ENCODE assay signal across 25 cellular contexts in genomic region chr1:14549897-14550635, GRCh38.
DNase-seq lines count a peak whose midpoint lies in the region; ATAC-seq and TF ChIP-seq lines count a peak whose summit lies in the region.
"Had no signal": no experiment of that assay in that cellular context is flagged by ENCODE, and none has a peak within 500 bp of the region (broad histone marks: within the 10 kb centered on the region; RNA-seq: fewer than 3 reads in every experiment).

No MANE protein-coding gene starts in this region.

- peak; percentile 7 for TF ChIP-seq CTCF in epithelial cell of esophagus (IDR thresholded peaks at IDR 0.05; ENCODE audit: insufficient read depth, low read depth, low read length, missing control alignments)

- no peak for ATAC-seq in HG03108 (IDR thresholded peaks at IDR 0.05; ENCODE audit: unreplicated experiment)
- ATAC-seq: gastroesophageal sphincter; naive thymus-derived CD8-positive, alpha-beta T cell; Panc1 had no signal

- peak; percentile 54 for DNase-seq in DMS79 treated with DMSO at 0.1 percent for 48 hours (lab: John Stamatoyannopoulos, UW)
- peak; percentile 74 for DNase-seq in NCI-H1105 treated with DMSO at 0.1 percent for 48 hours (lab: John Stamatoyannopoulos, UW)
- DNase-seq in NCI-H748 (lab: John Stamatoyannopoulos, UW; ENCODE audit: unreplicated experiment): peak; percentile 66
- no peak for DNase-seq in epithelial cell of esophagus (ENCODE audit: low read depth)
- DNase-seq in NCI-H69 (lab: John Stamatoyannopoulos, UW): no peak
- DNase-seq in LoVo (ENCODE audit: low spot score): no peak
- DNase-seq in activated CD4-positive, alpha-beta T cell treated with anti-CD3 and anti-CD28 coated beads, Interleukin-2, amount 50 U/mL, for 4 hours: no peak
- DNase-seq: ACHN; activated CD4-positive, alpha-beta T cell treated with anti-CD3 and anti-CD28 coated beads for 48 hours; activated CD8-positive, alpha-beta memory T cell treated with anti-CD3 and anti-CD28 coated beads for 24 hours; activated T-cell treated with anti-CD3 and anti-CD28 coated beads for 4 hours; amygdala; CD4-positive, alpha-beta memory T cell; naive thymus-derived CD8-positive, alpha-beta T cell; NCI-H1417 treated with DMSO at 0.1 percent for 48 hours; NCI-H2171 treated with DMSO at 0.1 percent for 48 hours; NK-92 treated with Interleukin-12 subunit alpha and Interleukin-12 subunit beta, amount 100 ng/mL, for 24 hours; SIG-M5; sigmoid colon; stimulated activated CD4-positive, alpha-beta T cell treated with anti-CD3 and anti-CD28 coated beads, Interleukin-4, amount 100 ng/mL, for 24 hours; substantia nigra; upper lobe of left lung had no signal

- no peak overlapping the region for H3K4me3 ChIP-seq in epithelial cell of esophagus (ENCODE audit: low read length)
- H3K4me3 ChIP-seq: gastroesophageal sphincter, sigmoid colon, upper lobe of left lung had no signal

Comparison
In these comparisons a context has a peak if more than half of its experiments do, and no peak if none do; other contexts are left out.
1. DNase-seq: peak in DMS79 treated with DMSO at 0.1 percent for 48 hours (single experiment), NCI-H1105 treated with DMSO at 0.1 percent for 48 hours (single experiment) and NCI-H748 (single experiment); none in epithelial cell of esophagus (single experiment), NCI-H69 (single experiment), LoVo (single experiment) and activated CD4-positive, alpha-beta T cell treated with anti-CD3 and anti-CD28 coated beads, Interleukin-2, amount 50 U/mL, for 4 hours (0 of 2).